In the genomic region with DNA sequence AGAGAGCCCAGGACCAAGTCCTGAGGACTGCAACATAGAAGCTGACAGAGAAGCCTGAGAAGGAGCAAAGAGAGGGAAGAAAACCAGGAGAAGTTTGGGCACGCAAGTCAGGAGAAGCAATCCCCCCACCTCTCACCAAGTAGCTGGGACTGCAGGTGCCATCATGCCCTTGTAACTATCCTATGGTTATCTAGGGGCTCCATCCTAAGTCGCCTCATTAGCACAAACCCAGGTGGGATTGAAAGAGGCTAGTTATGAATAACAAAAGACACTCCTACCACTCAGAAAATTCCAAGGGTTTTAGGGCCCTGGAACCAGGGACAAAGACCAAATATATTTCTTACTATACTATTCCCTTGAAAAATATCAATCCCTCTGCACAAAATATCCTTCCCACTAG, we compare ENCODE assay signal across 24 cellular contexts. TPM values are rescaled to one million over a fixed set of nuclear protein-coding genes. Genes with fewer than 3 reads are reported as not detected.
DNase-seq lines count a peak whose midpoint lies in the region; ATAC-seq and TF ChIP-seq lines count a peak whose summit lies in the region.
"Had no signal": no experiment of that assay in that cellular context is flagged by ENCODE, and none has a peak within 500 bp of the region (broad histone marks: within the 10 kb centered on the region; RNA-seq: fewer than 3 reads in every experiment).

No MANE protein-coding gene starts in this region.

- H4K20me1 ChIP-seq in PC-9 (ENCODE audit: insufficient read depth), result no peaks in the 10 kb centered on the region

- H3K4me3 Mint-ChIP-seq in activated naive CD8-positive, alpha-beta T cell, result no peak overlapping the region
- no peak overlapping the region for H3K4me3 Mint-ChIP-seq in activated naive CD8-positive, alpha-beta T cell treated with anti-CD3 and anti-CD28 coated beads for 36 hours
- no peak overlapping the region for H3K4me3 Mint-ChIP-seq in T-cell
- H3K4me3 Mint-ChIP-seq in activated naive CD8-positive, alpha-beta T cell treated with anti-CD3 and anti-CD28 coated beads, Interleukin-2, amount 50 U/mL, for 24 hours, result no peak overlapping the region
- H3K4me3 Mint-ChIP-seq: B cell, CD14-positive monocyte had no signal

- H3K27ac ChIP-seq in PC-9, result no peak overlapping the region
- H3K27ac ChIP-seq: A549 had no signal

- BruUV-seq in PC-9 (replicated peaks; lab: Mats Ljungman, UMichigan), result no TSS peak

- intact Hi-C loops in PC-9 (cut with micrococcal nuclease; ENCODE audit: unreplicated experiment), result no loop called here

- CTCF ChIA-PET in T-cell (lab: Charles Lee) (interaction anchor here in 1 of 2 donors (0.5 kb wide), 1 partner anchor 26 kb away, joined by 5 read pairs; no protein-coding TSS in a partner anchor), PC-9 (lab: Charles Lee) (interaction anchor here (0.6 kb wide), 2 partner anchors 566 to 776 kb away, joined by 3 to 8 read pairs; no protein-coding TSS in a partner anchor)

- H3K79me2 ChIP-seq in PC-9 (ENCODE audit: low read depth), result no peaks in the 10 kb centered on the region

- no peak overlapping the region for H2AFZ ChIP-seq in PC-9

- H3K4me3 ChIP-seq in PC-9, result no peak overlapping the region
- H3K4me3 ChIP-seq: A549 had no signal

- H3K27ac Mint-ChIP-seq in activated naive CD8-positive, alpha-beta T cell, result peak overlapping the region; percentile 46
- no peak overlapping the region for H3K27ac Mint-ChIP-seq in activated naive CD8-positive, alpha-beta T cell treated with anti-CD3 and anti-CD28 coated beads for 36 hours
- H3K27ac Mint-ChIP-seq in T-cell, result peak overlapping the region; percentile 19 to 35
- H3K27ac Mint-ChIP-seq in activated naive CD8-positive, alpha-beta T cell treated with anti-CD3 and anti-CD28 coated beads, Interleukin-2, amount 50 U/mL, for 24 hours, result peak overlapping the region; percentile 64
- H3K27ac Mint-ChIP-seq: B cell had no signal

- no peaks in the 10 kb centered on the region for H3K27me3 Mint-ChIP-seq in activated naive CD8-positive, alpha-beta T cell
- no peaks in the 10 kb centered on the region for H3K27me3 Mint-ChIP-seq in activated naive CD8-positive, alpha-beta T cell treated with anti-CD3 and anti-CD28 coated beads for 36 hours
- H3K27me3 Mint-ChIP-seq in T-cell, result no peaks in the 10 kb centered on the region
- H3K27me3 Mint-ChIP-seq in activated naive CD8-positive, alpha-beta T cell treated with anti-CD3 and anti-CD28 coated beads, Interleukin-2, amount 50 U/mL, for 24 hours, result no peaks in the 10 kb centered on the region
- H3K27me3 Mint-ChIP-seq: B cell had no signal

- peaks cover 35% of the 10 kb centered on the region for H3K4me1 Mint-ChIP-seq in activated naive CD8-positive, alpha-beta T cell (ENCODE audit: low read depth)
- H3K4me1 Mint-ChIP-seq in activated naive CD8-positive, alpha-beta T cell treated with anti-CD3 and anti-CD28 coated beads for 36 hours, result peaks cover 33% of the 10 kb centered on the region
- H3K4me1 Mint-ChIP-seq in T-cell, result peaks cover 28 to 69% (median 46%) of the 10 kb centered on the region in 3 donors
- peaks cover 69% of the 10 kb centered on the region for H3K4me1 Mint-ChIP-seq in activated naive CD8-positive, alpha-beta T cell treated with anti-CD3 and anti-CD28 coated beads, Interleukin-2, amount 50 U/mL, for 24 hours

- no peaks in the 10 kb centered on the region for H3K4me1 ChIP-seq in PC-9 (replicated peaks; ENCODE audit: insufficient read depth)
- H3K4me1 ChIP-seq: A549 had no signal

- no peaks in the 10 kb centered on the region for H3K36me3 ChIP-seq in PC-9 (ENCODE audit: low read depth)

- POLR2A ChIA-PET in T-cell (lab: Charles Lee), result interaction anchor here in 1 of 2 donors (1.2 kb wide), 1 partner anchor 28 kb away, joined by 3 read pairs; no protein-coding TSS in a partner anchor
- POLR2A ChIA-PET in PC-9 (lab: Charles Lee; ENCODE audit: unreplicated experiment), result no interaction called here

- ATAC-seq in T-cell (replicated peaks in 1 of 4), result no peak
- ATAC-seq in activated naive CD8-positive, alpha-beta T cell treated with anti-CD3 and anti-CD28 coated beads, Interleukin-2, amount 50 U/mL, for 24 hours, result no peak
- ATAC-seq: A549 had no signal

- no peaks in the 10 kb centered on the region for H3K9me3 Mint-ChIP-seq in activated naive CD8-positive, alpha-beta T cell (ENCODE audit: low read depth)
- no peaks in the 10 kb centered on the region for H3K9me3 Mint-ChIP-seq in activated naive CD8-positive, alpha-beta T cell treated with anti-CD3 and anti-CD28 coated beads for 36 hours
- H3K9me3 Mint-ChIP-seq in T-cell, result peaks cover 0 to 6% (median 0%) of the 10 kb centered on the region in 3 donors
- H3K9me3 Mint-ChIP-seq in activated naive CD8-positive, alpha-beta T cell treated with anti-CD3 and anti-CD28 coated beads, Interleukin-2, amount 50 U/mL, for 24 hours, result peaks cover 6% of the 10 kb centered on the region

- no peak for DNase-seq in activated naive CD8-positive, alpha-beta T cell treated with anti-CD3 and anti-CD28 coated beads for 36 hours
- no peak for DNase-seq in T-cell
- DNase-seq in activated naive CD8-positive, alpha-beta T cell treated with anti-CD3 and anti-CD28 coated beads, Interleukin-2, amount 50 U/mL, for 24 hours, result no peak
- DNase-seq in stimulated activated CD8-positive, alpha-beta memory T cell treated with anti-CD3 and anti-CD28 coated beads, Interleukin-4, amount 100 ng/mL, for 48 hours, result peak; percentile 10
- no peak for DNase-seq in PC-9
- no peak for DNase-seq in NCI-H1092 treated with DMSO at 0.1 percent for 48 hours (lab: John Stamatoyannopoulos, UW)
- no peak for DNase-seq in MV-4-11 (lab: John Stamatoyannopoulos, UW)
- DNase-seq: COR-L47, DMS79, HCEC 1CT, KBM-7, MM.1S, NCI-H1105, NCI-H146, NCI-H2029, NCI-H345, NCI-H524 treated with DMSO at 0.1 percent for 48 hours, Right ventricle myocardium superior had no signal

- H3K27me3 ChIP-seq in PC-9 (ENCODE audit: insufficient read depth, low read depth), result no peaks in the 10 kb centered on the region

- no peak overlapping the region for H3K4me2 ChIP-seq in PC-9
- H3K4me2 ChIP-seq: A549 had no signal

- H3K9me3 ChIP-seq in PC-9 (ENCODE audit: insufficient read depth, low read depth), result no peaks in the 10 kb centered on the region
- H3K9me3 ChIP-seq: A549 had no signal

- peaks cover 44% of the 10 kb centered on the region for H3K36me3 Mint-ChIP-seq in activated naive CD8-positive, alpha-beta T cell
- H3K36me3 Mint-ChIP-seq in activated naive CD8-positive, alpha-beta T cell treated with anti-CD3 and anti-CD28 coated beads for 36 hours, result peaks cover 48% of the 10 kb centered on the region
- peaks cover 39% of the 10 kb centered on the region for H3K36me3 Mint-ChIP-seq in T-cell
- peaks cover 48% of the 10 kb centered on the region for H3K36me3 Mint-ChIP-seq in activated naive CD8-positive, alpha-beta T cell treated with anti-CD3 and anti-CD28 coated beads, Interleukin-2, amount 50 U/mL, for 24 hours (ENCODE audit: low read depth)

- TF ChIP-seq CTCF in PC-9 (conservative IDR thresholded peaks at IDR 0.05), result no peak

- no peaks in the 10 kb centered on the region for H3K9me2 ChIP-seq in PC-9 (ENCODE audit: insufficient read depth)

- H3F3A ChIP-seq in PC-9 (ENCODE audit: insufficient read depth, low read depth), result no peaks in the 10 kb centered on the region

RNA-seq across cellular contexts. Expression of a gene that starts 53.5 kb away (rescaled TPM):
- total RNA-seq in activated naive CD8-positive, alpha-beta T cell treated with anti-CD3 and anti-CD28 coated beads for 36 hours, result 1 to 10 TPM; 8.1 to 8.8 TPM
- total RNA-seq in T-cell (10 to 100 TPM; 37.4 to 85.4 (median 74.8) TPM), PC-9 (2021) (not detected in 2 replicates)
- total RNA-seq: HT1080, RPMI7951 had no signal
